Comparison of ENCODE assay signal across 8 cellular contexts in the genomic region with DNA sequence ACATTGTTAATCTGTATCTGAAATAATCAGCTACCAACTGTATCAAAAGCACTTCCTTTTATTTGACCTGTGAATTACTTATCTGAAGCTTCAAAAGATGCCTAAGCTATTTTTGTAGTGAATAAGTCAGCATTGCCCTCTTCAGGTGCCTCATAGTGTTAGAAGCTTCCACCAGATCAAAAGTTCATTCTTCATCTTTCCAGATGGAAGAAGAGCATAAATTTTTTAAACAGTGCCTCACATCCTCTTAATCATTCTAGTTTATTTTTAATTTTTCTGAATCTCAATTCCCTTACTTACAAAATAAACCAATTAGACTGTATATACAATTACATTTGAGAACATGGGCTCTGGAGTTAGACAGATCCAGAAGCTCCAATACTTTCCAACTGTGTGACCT.
DNase-seq lines count a peak whose midpoint lies in the region; ATAC-seq and TF ChIP-seq lines count a peak whose summit lies in the region.

No MANE protein-coding gene starts in this region.

- H3K27ac ChIP-seq in right atrium auricular region = no peak overlapping the region

- H3K4me3 ChIP-seq in right atrium auricular region (no peak overlapping the region), fibroblast of mammary gland (ENCODE audit: control insufficient read depth, low read depth, low read length) (no peak overlapping the region)

- intact Hi-C loops in left cardiac atrium (cut with DNase I) = no loop called here

- in situ Hi-C loops in SK-MEL-5 (cut with HindIII; ENCODE audit: low pct_unique_long_range_greater_than_20kb, low sequenced_read_pairs) = no loop called here

- no peaks in the 10 kb centered on the region for H3K27me3 ChIP-seq in right atrium auricular region

- no peaks in the 10 kb centered on the region for H3K36me3 ChIP-seq in right atrium auricular region

- ATAC-seq in left cardiac atrium (peak; percentile 24 to 32), HG02840 (IDR thresholded peaks at IDR 0.05; ENCODE audit: low FRiP score, unreplicated experiment) (no peak), HG02938 (IDR thresholded peaks at IDR 0.05; ENCODE audit: unreplicated experiment) (no peak)

- peaks cover 0 to 12% of the 10 kb centered on the region in 2 donors for H3K9me3 ChIP-seq in right atrium auricular region

- peak in 1 of 2 donors; percentile 46 for TF ChIP-seq CTCF in right atrium auricular region (IDR thresholded peaks at IDR 0.05)
- peak; percentile 15 for TF ChIP-seq CTCF in fibroblast of mammary gland (conservative IDR thresholded peaks at IDR 0.05; ENCODE audit: control insufficient read depth, insufficient read depth, low read depth, low read length)

- H3K4me1 ChIP-seq in right atrium auricular region = peaks cover 0 to 29% of the 10 kb centered on the region in 2 donors

- DNase-seq in left cardiac atrium (no peak), right atrium auricular region (ENCODE audit: low spot score) (no peak), SK-MEL-5 (ENCODE audit: low read depth, low spot score) (peak; percentile 28), fibroblast of mammary gland (ENCODE audit: low read depth) (peak; percentile 46), SHP77 treated with DMSO at 0.1 percent for 48 hours (lab: John Stamatoyannopoulos, UW) (no peak), NCI-H2081 treated with DMSO at 0.1 percent for 48 hours (lab: John Stamatoyannopoulos, UW) (no peak)

Comparison
In these comparisons a context has a peak if more than half of its experiments do, and no peak if none do; other contexts are left out.
1. ATAC-seq: peak in left cardiac atrium (2 of 2); none in HG02840 (single experiment) and HG02938 (single experiment).
2. DNase-seq: peak in SK-MEL-5 (single experiment) and fibroblast of mammary gland (single experiment); none in left cardiac atrium (single experiment), right atrium auricular region (single experiment), SHP77 treated with DMSO at 0.1 percent for 48 hours (single experiment) and NCI-H2081 treated with DMSO at 0.1 percent for 48 hours (single experiment).